Comparison of ENCODE assay signal across 1 cellular context in the genomic region with DNA sequence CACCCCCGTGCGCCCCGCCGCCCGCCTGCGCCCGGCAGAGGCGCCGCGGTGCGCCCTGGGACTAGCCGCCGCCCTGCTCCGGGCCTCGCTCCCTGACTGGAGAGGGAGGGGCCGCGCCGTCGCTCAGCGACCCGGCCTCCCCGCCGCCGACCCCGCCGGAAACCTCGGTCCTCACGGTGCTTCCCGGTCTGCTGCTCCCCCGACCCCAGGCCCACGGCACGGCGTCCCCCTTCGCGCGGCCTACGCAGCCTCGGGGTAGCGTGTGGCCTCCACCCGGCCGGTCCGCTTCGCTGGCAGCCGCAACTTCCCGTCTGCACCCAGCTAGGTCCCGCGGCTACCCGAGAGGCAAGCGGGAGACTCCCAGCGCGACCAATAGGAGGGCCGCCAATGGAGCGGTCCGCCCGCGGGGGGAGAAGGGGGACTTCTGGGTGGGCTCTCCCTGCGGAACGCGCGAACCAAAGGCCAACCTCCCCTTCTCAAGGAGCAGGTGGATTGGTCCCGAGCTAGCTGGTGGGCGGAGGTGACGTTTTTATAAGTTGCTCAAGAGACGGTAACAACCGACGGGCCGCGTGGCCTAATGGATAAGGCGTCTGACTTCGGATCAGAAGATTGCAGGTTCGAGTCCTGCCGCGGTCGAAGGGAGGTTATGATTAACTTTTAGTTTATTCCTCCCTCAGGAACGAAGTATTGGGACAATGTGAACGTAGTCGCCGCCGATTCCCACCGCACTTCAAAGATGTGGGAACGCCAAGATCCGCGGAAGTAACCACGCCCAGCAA.
A peak's percentile ranks its signal among the peaks of the same experiment; 100 is the strongest.
TF ChIP-seq lines count a peak whose summit lies in the region.

A gene (minus strand): TSS at position 315 of the 779 bp plus-strand sequence. CDS start 1,070 bp downstream, outside the sequence.

TF ChIP-seq in SK-N-SH, 30 proteins besides CTCF, POLR2A, EP300 and RAD21 (continued from another document):
- TF ChIP-seq, protein P1, sequence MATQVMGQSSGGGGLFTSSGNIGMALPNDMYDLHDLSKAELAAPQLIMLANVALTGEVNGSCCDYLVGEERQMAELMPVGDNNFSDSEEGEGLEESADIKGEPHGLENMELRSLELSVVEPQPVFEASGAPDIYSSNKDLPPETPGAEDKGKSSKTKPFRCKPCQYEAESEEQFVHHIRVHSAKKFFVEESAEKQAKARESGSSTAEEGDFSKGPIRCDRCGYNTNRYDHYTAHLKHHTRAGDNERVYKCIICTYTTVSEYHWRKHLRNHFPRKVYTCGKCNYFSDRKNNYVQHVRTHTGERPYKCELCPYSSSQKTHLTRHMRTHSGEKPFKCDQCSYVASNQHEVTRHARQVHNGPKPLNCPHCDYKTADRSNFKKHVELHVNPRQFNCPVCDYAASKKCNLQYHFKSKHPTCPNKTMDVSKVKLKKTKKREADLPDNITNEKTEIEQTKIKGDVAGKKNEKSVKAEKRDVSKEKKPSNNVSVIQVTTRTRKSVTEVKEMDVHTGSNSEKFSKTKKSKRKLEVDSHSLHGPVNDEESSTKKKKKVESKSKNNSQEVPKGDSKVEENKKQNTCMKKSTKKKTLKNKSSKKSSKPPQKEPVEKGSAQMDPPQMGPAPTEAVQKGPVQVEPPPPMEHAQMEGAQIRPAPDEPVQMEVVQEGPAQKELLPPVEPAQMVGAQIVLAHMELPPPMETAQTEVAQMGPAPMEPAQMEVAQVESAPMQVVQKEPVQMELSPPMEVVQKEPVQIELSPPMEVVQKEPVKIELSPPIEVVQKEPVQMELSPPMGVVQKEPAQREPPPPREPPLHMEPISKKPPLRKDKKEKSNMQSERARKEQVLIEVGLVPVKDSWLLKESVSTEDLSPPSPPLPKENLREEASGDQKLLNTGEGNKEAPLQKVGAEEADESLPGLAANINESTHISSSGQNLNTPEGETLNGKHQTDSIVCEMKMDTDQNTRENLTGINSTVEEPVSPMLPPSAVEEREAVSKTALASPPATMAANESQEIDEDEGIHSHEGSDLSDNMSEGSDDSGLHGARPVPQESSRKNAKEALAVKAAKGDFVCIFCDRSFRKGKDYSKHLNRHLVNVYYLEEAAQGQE (IDR thresholded peaks at IDR 0.05; ENCODE audit: low read depth, low read length) = no peak; the same call in 1 of the 2 replicates
- peak; percentile 87; the same call in 1 of the 2 replicates for TF ChIP-seq FOXJ3 (CRISPR knock-in tag; IDR thresholded peaks at IDR 0.05)
- peak; percentile 69; the same call in 1 of the 2 replicates for TF ChIP-seq MXI1 (IDR thresholded peaks at IDR 0.05; ENCODE audit: low read depth, low read length)
- TF ChIP-seq, protein P2, sequence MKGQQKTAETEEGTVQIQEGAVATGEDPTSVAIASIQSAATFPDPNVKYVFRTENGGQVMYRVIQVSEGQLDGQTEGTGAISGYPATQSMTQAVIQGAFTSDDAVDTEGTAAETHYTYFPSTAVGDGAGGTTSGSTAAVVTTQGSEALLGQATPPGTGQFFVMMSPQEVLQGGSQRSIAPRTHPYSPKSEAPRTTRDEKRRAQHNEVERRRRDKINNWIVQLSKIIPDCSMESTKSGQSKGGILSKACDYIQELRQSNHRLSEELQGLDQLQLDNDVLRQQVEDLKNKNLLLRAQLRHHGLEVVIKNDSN (IDR thresholded peaks at IDR 0.05; ENCODE audit: borderline replicate concordance, low read depth) = no peak
- TF ChIP-seq FOSL2 (IDR thresholded peaks at IDR 0.05; ENCODE audit: borderline replicate concordance, low read depth) = peak; percentile 63; the same call in 1 of the 2 replicates
- peak; percentile 93 for TF ChIP-seq POLR2AphosphoS5 (IDR thresholded peaks at IDR 0.05; ENCODE audit: low read depth, low read length)
- no peak; the same call in 1 of the 2 replicates for TF ChIP-seq SIN3A (IDR thresholded peaks at IDR 0.05; ENCODE audit: borderline replicate concordance, low read depth, low read length)
- TF ChIP-seq RCOR1 (IDR thresholded peaks at IDR 0.05; ENCODE audit: low read length) = peak; percentile 78; the same call in 1 of the 2 replicates
- TF ChIP-seq, protein P3, sequence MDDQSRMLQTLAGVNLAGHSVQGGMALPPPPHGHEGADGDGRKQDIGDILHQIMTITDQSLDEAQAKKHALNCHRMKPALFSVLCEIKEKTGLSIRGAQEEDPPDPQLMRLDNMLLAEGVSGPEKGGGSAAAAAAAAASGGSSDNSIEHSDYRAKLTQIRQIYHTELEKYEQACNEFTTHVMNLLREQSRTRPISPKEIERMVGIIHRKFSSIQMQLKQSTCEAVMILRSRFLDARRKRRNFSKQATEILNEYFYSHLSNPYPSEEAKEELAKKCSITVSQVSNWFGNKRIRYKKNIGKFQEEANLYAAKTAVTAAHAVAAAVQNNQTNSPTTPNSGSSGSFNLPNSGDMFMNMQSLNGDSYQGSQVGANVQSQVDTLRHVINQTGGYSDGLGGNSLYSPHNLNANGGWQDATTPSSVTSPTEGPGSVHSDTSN (IDR thresholded peaks at IDR 0.05) = no peak
- TF ChIP-seq NRF1 (IDR thresholded peaks at IDR 0.05; ENCODE audit: low read depth, low read length) = peak; percentile 23; the same call in 1 of the 2 replicates
- TF ChIP-seq, protein P4, sequence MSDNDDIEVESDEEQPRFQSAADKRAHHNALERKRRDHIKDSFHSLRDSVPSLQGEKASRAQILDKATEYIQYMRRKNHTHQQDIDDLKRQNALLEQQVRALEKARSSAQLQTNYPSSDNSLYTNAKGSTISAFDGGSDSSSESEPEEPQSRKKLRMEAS (IDR thresholded peaks at IDR 0.05; ENCODE audit: low read depth) = peak; percentile 52
- TF ChIP-seq CHD2 (IDR thresholded peaks at IDR 0.05; ENCODE audit: low read length, partially characterized antibody) = peak; percentile 85
- TF ChIP-seq MEF2A (IDR thresholded peaks at IDR 0.05; ENCODE audit: borderline replicate concordance, low read depth) = no peak
- no peak; the same call in 1 of the 2 replicates for TF ChIP-seq NFIC (IDR thresholded peaks at IDR 0.05; ENCODE audit: borderline replicate concordance)
- peak; percentile 52; the same call in 1 of the 2 replicates for TF ChIP-seq JUND (IDR thresholded peaks at IDR 0.05)
- no peak for TF ChIP-seq TCF12 (IDR thresholded peaks at IDR 0.05)
- no peak for TF ChIP-seq SMC3 (IDR thresholded peaks at IDR 0.05; ENCODE audit: low read depth, low read length)
- peak; percentile 66; the same call in 1 of the 2 replicates for TF ChIP-seq FOXM1 (IDR thresholded peaks at IDR 0.05; ENCODE audit: low read depth)
- TF ChIP-seq GATA2 (CRISPR knock-in tag; IDR thresholded peaks at IDR 0.05) = no peak
- TF ChIP-seq EZH2phosphoT487 (IDR thresholded peaks at IDR 0.05; ENCODE audit: borderline replicate concordance, low read depth) = no peak
- peak; percentile 55 for TF ChIP-seq YY1 (IDR thresholded peaks at IDR 0.05; ENCODE audit: low read depth)
- no peak for TF ChIP-seq RXRA (IDR thresholded peaks at IDR 0.05; ENCODE audit: borderline replicate concordance, low read depth)
- no peak for TF ChIP-seq GABPA (IDR thresholded peaks at IDR 0.05; ENCODE audit: low read depth)
- peak; percentile 43; the same call in 1 of the 2 replicates for TF ChIP-seq ELF1 (IDR thresholded peaks at IDR 0.05)
TF ChIP-seq in SK-N-SH: peak in this region for 15.
